In genomic region chr4:6372649-6373525, GRCh38 we compare ENCODE assay signal across 8 cellular contexts.
DNase-seq lines count a peak whose midpoint lies in the region; ATAC-seq and TF ChIP-seq lines count a peak whose summit lies in the region.

No MANE protein-coding gene starts in this region.

- POLR2A ChIA-PET in RWPE1 (lab: Yijun Ruan, JAX; ENCODE audit: low non-redundant PET): no interaction called here

- ATAC-seq in HG03175 (IDR thresholded peaks at IDR 0.05; ENCODE audit: unreplicated experiment) (peak; percentile 68), GM18505 (IDR thresholded peaks at IDR 0.05; ENCODE audit: unreplicated experiment) (no peak)

- DNase-seq in A172 (ENCODE audit: low spot score) (peak; percentile 61), EL (peak; percentile 26), RWPE1 (ENCODE audit: low spot score) (peak; percentile 65), foreskin fibroblast (peak; percentile 5 to 25), middle frontal gyrus (ENCODE audit: extremely low spot score, low spot score) (no peak), GOT3 (lab: John Stamatoyannopoulos, UW) (no peak)

- no peak overlapping the region for H3K4me3 ChIP-seq in foreskin fibroblast (ENCODE audit: low read depth in 1 of 2, low read length in 2 of 2)

- CTCF ChIA-PET in RWPE1 (lab: Yijun Ruan, JAX): interaction anchor here (0.7 kb wide), 1 partner anchor 8 kb away, joined by 4 read pairs; no protein-coding TSS in a partner anchor

- TF ChIP-seq CTCF in RWPE1 (conservative IDR thresholded peaks at IDR 0.05; ENCODE audit: low read depth): no peak
- TF ChIP-seq CTCF in foreskin fibroblast (IDR thresholded peaks at IDR 0.05; ENCODE audit: low read depth, low read length): no peak

- no peak overlapping the region for H3K27ac ChIP-seq in RWPE1

- no peak for TF ChIP-seq POLR2A in GM18505 (IDR thresholded peaks at IDR 0.05; ENCODE audit: borderline replicate concordance, extremely low read depth, insufficient read depth, insufficient read length)

Comparison
In these comparisons a context has a peak if more than half of its experiments do, and no peak if none do; other contexts are left out.
1. DNase-seq: peak in A172 (single experiment), EL (single experiment), RWPE1 (single experiment) and foreskin fibroblast (2 of 2); none in middle frontal gyrus (single experiment) and GOT3 (single experiment).